14 cellular contexts compared by ENCODE assay signal in genomic region chr2:156663757-156664409, GRCh38.
DNase-seq lines count a peak whose midpoint lies in the region; ATAC-seq and TF ChIP-seq lines count a peak whose summit lies in the region.
"Had no signal": no experiment of that assay in that cellular context is flagged by ENCODE, and none has a peak within 500 bp of the region (broad histone marks: within the 10 kb centered on the region; RNA-seq: fewer than 3 reads in every experiment).

No MANE protein-coding gene starts in this region.

- H3K9ac ChIP-seq in OCI-LY3 (ENCODE audit: low read length), result no peak overlapping the region
- H3K9ac ChIP-seq: BLaER1, parathyroid adenoma had no signal

- H3K27me3 Mint-ChIP-seq in osteocyte (ENCODE audit: unreplicated experiment), result peaks cover 2% of the 10 kb centered on the region

- no peaks in the 10 kb centered on the region for H3K79me2 ChIP-seq in OCI-LY3 (ENCODE audit: low read length)
- H3K79me2 ChIP-seq: parathyroid adenoma had no signal

- H3K4me1 Mint-ChIP-seq in osteocyte (ENCODE audit: unreplicated experiment), result no peaks in the 10 kb centered on the region

- no peak overlapping the region for H3K4me3 Mint-ChIP-seq in osteocyte (ENCODE audit: unreplicated experiment)

- H3K27me3 ChIP-seq in OCI-LY3 (ENCODE audit: low read depth, low read length) (no peaks in the 10 kb centered on the region), esophagus squamous epithelium (no peaks in the 10 kb centered on the region), HAP-1 (ENCODE audit: low read depth) (no peaks in the 10 kb centered on the region)
- H3K27me3 ChIP-seq: ascending aorta had no signal

- no peaks in the 10 kb centered on the region for H3K36me3 Mint-ChIP-seq in osteocyte (ENCODE audit: unreplicated experiment)

- no peaks in the 10 kb centered on the region for H3K9me3 Mint-ChIP-seq in osteocyte (ENCODE audit: unreplicated experiment)

- H3K36me3 ChIP-seq in OCI-LY3 (replicated peaks; ENCODE audit: low read depth, low read length) (no peaks in the 10 kb centered on the region), esophagus squamous epithelium (no peaks in the 10 kb centered on the region), HAP-1 (replicated peaks) (no peaks in the 10 kb centered on the region)
- H3K36me3 ChIP-seq: ascending aorta, BLaER1, thoracic aorta had no signal

- ATAC-seq in GM19455 (IDR thresholded peaks at IDR 0.05; ENCODE audit: unreplicated experiment) (peak; percentile 57), HG02938 (IDR thresholded peaks at IDR 0.05; ENCODE audit: unreplicated experiment) (peak; percentile 75)
- ATAC-seq: esophagus mucosa had no signal

- H3K4me3 ChIP-seq in GM12865 (ENCODE audit: low read depth, low read length), result no peak overlapping the region
- no peak overlapping the region; the same call in 1 of the 2 replicates for H3K4me3 ChIP-seq in OCI-LY3 (ENCODE audit: low read length)
- no peak overlapping the region for H3K4me3 ChIP-seq in esophagus squamous epithelium
- no peak overlapping the region for H3K4me3 ChIP-seq in HAP-1
- H3K4me3 ChIP-seq: ascending aorta, BLaER1, thoracic aorta had no signal

- H3K4me1 ChIP-seq in OCI-LY3 (ENCODE audit: low read length) (no peaks in the 10 kb centered on the region), esophagus squamous epithelium (peaks cover 0 to 10% (median 3%) of the 10 kb centered on the region in 3 donors), HAP-1 (no peaks in the 10 kb centered on the region)
- H3K4me1 ChIP-seq: ascending aorta, parathyroid adenoma had no signal

- H3K4me2 ChIP-seq in OCI-LY3 (ENCODE audit: low read length), result peak overlapping the region; percentile 38
- H3K4me2 ChIP-seq: BLaER1 had no signal

- H3K27ac ChIP-seq in OCI-LY3 (ENCODE audit: low read length) (no peak overlapping the region), esophagus squamous epithelium (no peak overlapping the region)
- H3K27ac ChIP-seq: ascending aorta, BLaER1, parathyroid adenoma, thoracic aorta had no signal

- 46 to 67% methylated on average over 1 of the region's 1 CpG for WGBS in esophagus squamous epithelium, 2 donors

- H3K27ac Mint-ChIP-seq in osteocyte (ENCODE audit: unreplicated experiment), result no peak overlapping the region

- intact Hi-C loops in esophagus squamous epithelium (cut with DNase I), result no loop called here

- TF ChIP-seq CTCF in GM12865 (IDR thresholded peaks at IDR 0.05; ENCODE audit: insufficient read depth, low read depth, low read length, missing control alignments) (no peak), OCI-LY3 (IDR thresholded peaks at IDR 0.05; ENCODE audit: low read depth, low read length) (no peak), esophagus squamous epithelium (IDR thresholded peaks at IDR 0.05) (no peak), osteocyte (IDR thresholded peaks at IDR 0.05) (no peak)

- H3K9me3 ChIP-seq in OCI-LY3 (ENCODE audit: insufficient read depth, low read length) (0 out of 2 replicates have a peak, but pooled peaks cover 8% of the 10 kb centered on the region), esophagus squamous epithelium (peaks cover 0 to 3% (median 0%) of the 10 kb centered on the region in 3 donors), HAP-1 (no peaks in the 10 kb centered on the region)
- H3K9me3 ChIP-seq: ascending aorta, thoracic aorta had no signal

- DNase-seq in GM12865 (ENCODE audit: low read depth) (peak; percentile 15), cerebellar nuclear complex (lab: John Stamatoyannopoulos, UW) (no peak), esophagus squamous epithelium (lab: John Stamatoyannopoulos, UW) (no peak), osteocyte (ENCODE audit: extremely low spot score, unreplicated experiment) (no peak), HAP-1 (ENCODE audit: low spot score in 2 of 2) (no peak)
- DNase-seq: NCI-H2081 treated with DMSO at 0.1 percent for 48 hours had no signal

- peak overlapping the region; percentile 75 for H2AFZ ChIP-seq in OCI-LY3 (ENCODE audit: low read depth, low read length)
- H2AFZ ChIP-seq: parathyroid adenoma had no signal

- TF ChIP-seq POLR2A in esophagus squamous epithelium (IDR thresholded peaks at IDR 0.05), result no peak

- in situ Hi-C loops in HAP-1 (cut with MboI; ENCODE audit: low sequenced_read_pairs), result no loop called here

- no peaks in the 10 kb centered on the region for H4K20me1 ChIP-seq in OCI-LY3 (ENCODE audit: insufficient read depth, low read length)
- H4K20me1 ChIP-seq: BLaER1 had no signal
